8 cellular contexts compared by ENCODE assay signal in the genomic region with DNA sequence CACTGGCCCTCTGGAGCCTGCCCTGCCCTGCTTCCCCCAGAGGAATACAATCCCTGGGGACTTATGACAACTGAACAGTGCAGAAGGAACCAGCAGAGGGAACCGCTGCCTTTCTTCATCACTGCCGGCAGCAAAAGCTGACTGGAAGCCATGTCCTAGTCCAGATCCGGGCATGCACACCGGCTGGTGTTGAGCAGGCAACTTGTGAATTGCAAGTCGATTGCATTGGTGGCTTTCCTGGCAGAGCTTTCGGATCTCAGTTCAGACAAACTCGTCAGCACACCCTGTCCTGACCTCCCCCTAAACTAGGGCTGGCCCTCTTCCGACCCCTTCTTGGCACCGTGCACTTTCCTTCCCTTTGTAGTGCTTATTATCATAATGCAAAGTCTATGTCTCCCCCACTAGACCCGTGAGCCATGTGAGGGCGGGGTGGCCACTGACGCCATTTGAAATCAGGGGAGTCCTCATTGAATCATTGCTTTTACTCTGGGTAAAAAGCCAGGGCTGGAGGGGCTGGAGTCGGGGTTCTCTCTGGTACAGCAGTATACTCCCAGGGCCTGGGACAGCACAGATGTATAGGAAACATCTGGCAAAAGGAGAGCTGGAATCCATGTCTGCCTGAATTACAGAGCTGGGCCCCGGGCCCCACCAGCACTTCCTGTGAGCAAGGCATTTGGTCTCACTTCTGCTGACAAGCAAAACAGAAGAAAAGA. TPM values are rescaled to one million over a fixed set of nuclear protein-coding genes. Genes with fewer than 3 reads are reported as not detected.
A peak's percentile ranks its signal among the peaks of the same experiment; 100 is the strongest.
DNase-seq lines count a peak whose midpoint lies in the region; ATAC-seq and TF ChIP-seq lines count a peak whose summit lies in the region.

No MANE protein-coding gene starts in this region.

- no peaks in the 10 kb centered on the region for H3K27me3 ChIP-seq in HL-60 (ENCODE audit: insufficient read depth, poor library complexity, severe bottlenecking)
- H3K27me3 ChIP-seq in neutrophil, result no peaks in the 10 kb centered on the region

- peaks cover 41 to 77% of the 10 kb centered on the region in 2 experiments for H3K4me1 ChIP-seq in neutrophil (ENCODE audit: control insufficient read depth in 1 of 2, insufficient read depth in 1 of 2, low read depth in 1 of 2, low read length in 1 of 2)

- ATAC-seq in T-cell (replicated peaks in 1 of 4) (no peak), GM19328 (IDR thresholded peaks at IDR 0.05; ENCODE audit: unreplicated experiment) (no peak), HG03159 (IDR thresholded peaks at IDR 0.05; ENCODE audit: unreplicated experiment) (no peak)
- no peak for ATAC-seq in effector memory CD8-positive, alpha-beta T cell (replicated peaks)

- peak overlapping the region; percentile 95 to 98 for H3K27ac Mint-ChIP-seq in T-cell
- H3K27ac Mint-ChIP-seq in effector memory CD8-positive, alpha-beta T cell, result peak overlapping the region; percentile 94 to 99

- peaks cover 21% of the 10 kb centered on the region for H3K36me3 ChIP-seq in neutrophil

- peak; percentile 41 for DNase-seq in NCI-H2171 treated with DMSO at 0.1 percent for 48 hours (lab: John Stamatoyannopoulos, UW)
- no peak for DNase-seq in NCI-H2171 (lab: John Stamatoyannopoulos, UW)
- peak in 1 of 2 experiments; percentile 85 for DNase-seq in HL-60 (ENCODE audit: low read depth in 1 of 2, low spot score in 1 of 2)
- DNase-seq in T-cell, result peak in 33 of 34 experiments; percentile 25 to 60 (median 46)
- DNase-seq in effector memory CD8-positive, alpha-beta T cell, result peak; percentile 26 to 32 (median 31)

- H3K9me3 ChIP-seq in neutrophil, result no peaks in the 10 kb centered on the region

- H3K36me3 Mint-ChIP-seq in T-cell, result no peaks in the 10 kb centered on the region
- peaks cover 54% of the 10 kb centered on the region for H3K36me3 Mint-ChIP-seq in effector memory CD8-positive, alpha-beta T cell (ENCODE audit: insufficient read depth)

- H3K9me3 Mint-ChIP-seq in T-cell, result no peaks in the 10 kb centered on the region
- H3K9me3 Mint-ChIP-seq in effector memory CD8-positive, alpha-beta T cell, result no peaks in the 10 kb centered on the region

- H3K4me3 Mint-ChIP-seq in T-cell, result peak overlapping the region; percentile 86 to 95 (median 94)
- H3K4me3 Mint-ChIP-seq in effector memory CD8-positive, alpha-beta T cell, result peak overlapping the region; percentile 89 to 91

- CTCF ChIA-PET in T-cell (lab: Charles Lee), result interaction anchor here (0.7 to 3.9 kb wide), 6 partner anchors 9 to 26 kb away, joined by 3 to 36 read pairs (median 4); no protein-coding TSS in a partner anchor

- H3K4me1 Mint-ChIP-seq in T-cell, result peaks cover 49 to 63% (median 59%) of the 10 kb centered on the region in 3 donors
- H3K4me1 Mint-ChIP-seq in effector memory CD8-positive, alpha-beta T cell (ENCODE audit: low read depth in 2 of 2), result peaks cover 23 to 35% of the 10 kb centered on the region in 2 donors

- POLR2A ChIA-PET in T-cell (lab: Charles Lee), result interaction anchor here in 1 of 2 donors (0.5 to 1.2 kb wide), 4 partner anchors 14 to 130 kb away, joined by 3 to 4 read pairs (median 3); a partner anchor contains a TSS

- TF ChIP-seq CTCF in HL-60 (IDR thresholded peaks at IDR 0.05; ENCODE audit: insufficient read depth, low read length) (no peak), neutrophil (IDR thresholded peaks at IDR 0.05) (peak; percentile 71)

- peaks cover 0 to 8% of the 10 kb centered on the region in 2 donors for H3K27me3 Mint-ChIP-seq in T-cell
- H3K27me3 Mint-ChIP-seq in effector memory CD8-positive, alpha-beta T cell, result no peaks in the 10 kb centered on the region

- H3K27ac ChIP-seq in HL-60 (replicated peaks), result peak overlapping the region; percentile 100
- peak overlapping the region; percentile 100 for H3K27ac ChIP-seq in neutrophil

- H3K4me3 ChIP-seq in HL-60 (replicated peaks; ENCODE audit: insufficient read depth, low read length), result peak overlapping the region; percentile 59
- peak overlapping the region; percentile 69 to 98 for H3K4me3 ChIP-seq in neutrophil (ENCODE audit: low read depth in 1 of 2, low read length in 1 of 2)

RNA-seq across cellular contexts. Expression of a gene that starts 1.8 kb away (rescaled TPM):
- 100 to 1,000 TPM; 420 to 485 (median 468) TPM for total RNA-seq in T-cell

RNA-seq across cellular contexts. Expression of a gene that starts 10.5 kb away (rescaled TPM):
- total RNA-seq in T-cell, result 10 to 100 TPM; 53.3 to 98.2 (median 80.0) TPM

RNA-seq across cellular contexts. Expression of a gene that starts 19.8 kb away (rescaled TPM):
- total RNA-seq in T-cell, result not detected

RNA-seq across cellular contexts. Expression of a gene that starts 20.1 kb away (rescaled TPM):
- total RNA-seq in T-cell, result 10 to 100 TPM; 10.2 to 23.5 (median 19.5) TPM

RNA-seq across cellular contexts. Expression of a gene that starts 38.3 kb away (rescaled TPM):
- 1 to 10 TPM; 1.4 to 6.0 (median 4.0) TPM for total RNA-seq in T-cell
